11 cellular contexts compared by ENCODE assay signal in the genomic region with DNA sequence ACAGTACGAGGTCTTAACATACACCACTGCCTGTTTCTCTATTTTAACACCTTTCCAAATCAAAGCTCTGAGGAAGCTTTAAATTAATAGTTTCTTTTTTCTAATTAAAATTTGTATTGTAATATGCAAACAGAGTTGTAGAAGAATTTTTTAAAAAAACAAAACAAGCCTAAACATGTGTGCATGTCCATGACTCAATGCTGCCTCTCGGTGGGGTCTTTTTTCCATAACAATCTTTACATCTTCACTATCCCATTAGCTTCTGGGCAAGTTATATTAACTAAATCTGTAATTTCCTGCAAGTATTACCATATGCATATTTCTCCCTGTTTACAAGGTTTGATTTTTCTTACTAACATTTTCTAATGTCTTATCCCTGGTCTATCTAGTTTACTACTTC.
DNase-seq lines count a peak whose midpoint lies in the region; ATAC-seq and TF ChIP-seq lines count a peak whose summit lies in the region.
"Had no signal": no experiment of that assay in that cellular context is flagged by ENCODE, and none has a peak within 500 bp of the region (broad histone marks: within the 10 kb centered on the region; RNA-seq: fewer than 3 reads in every experiment).

No MANE protein-coding gene starts in this region.

- TF ChIP-seq CTCF in GM13977 (IDR thresholded peaks at IDR 0.05; ENCODE audit: extremely low read depth, insufficient read depth, missing control alignments) (peak; percentile 4), cardiac fibroblast (IDR thresholded peaks at IDR 0.05; ENCODE audit: low read depth, low read length) (no peak), neural progenitor cell (IDR thresholded peaks at IDR 0.05) (peak; percentile 55)

- H3K9ac ChIP-seq in neural progenitor cell, result no peak overlapping the region

- H3K27ac Mint-ChIP-seq in neural progenitor cell, result no peak overlapping the region
- H3K27ac Mint-ChIP-seq: stimulated activated naive B cell treated with anti-CD40 and anti-IgM and Interleukin-4, amounts not matched to agents 10 μg/mL and 1 μg/mL and 100 μg/mL, for 72 hours had no signal

- H3K4me3 Mint-ChIP-seq in neural progenitor cell, result no peak overlapping the region
- H3K4me3 Mint-ChIP-seq: naive B cell; stimulated activated naive B cell treated with anti-CD40 and anti-IgM and Interleukin-4, amounts not matched to agents 10 μg/mL and 1 μg/mL and 100 μg/mL, for 72 hours had no signal

- H3K9me3 Mint-ChIP-seq in neural progenitor cell, result no peaks in the 10 kb centered on the region
- H3K9me3 Mint-ChIP-seq: naive B cell; stimulated activated naive B cell treated with anti-CD40 and anti-IgM and Interleukin-4, amounts not matched to agents 10 μg/mL and 1 μg/mL and 100 μg/mL, for 72 hours had no signal

- DNase-seq in GM13977 (ENCODE audit: low spot score) (no peak), NCI-H1105 (lab: John Stamatoyannopoulos, UW) (peak; percentile 14), cardiac fibroblast (ENCODE audit: low read depth in 2 of 2) (peak; percentile 15 to 22), neural progenitor cell (ENCODE audit: low spot score) (no peak), LoVo (ENCODE audit: low spot score) (no peak)
- DNase-seq in central memory CD4-positive, alpha-beta T cell, result no peak
- DNase-seq: activated CD4-positive, alpha-beta T cell treated with anti-CD3 and anti-CD28 coated beads for 1 hour; activated gamma-delta T cell; naive B cell; stimulated activated naive B cell treated with anti-CD40 and anti-IgM and Interleukin-4, amounts not matched to agents 10 μg/mL and 1 μg/mL and 100 μg/mL, for 72 hours had no signal

- H3K9me3 ChIP-seq in neural progenitor cell (ENCODE audit: low read depth), result no peaks in the 10 kb centered on the region

- H3K4me2 ChIP-seq in neural progenitor cell, result no peak overlapping the region

- H3K4me3 ChIP-seq in cardiac fibroblast (replicated peaks in 1 of 2; ENCODE audit: low read depth in 2 of 2, low read length in 2 of 2) (no peak overlapping the region), neural progenitor cell (no peak overlapping the region)

- peaks cover 6% of the 10 kb centered on the region for H3K4me1 ChIP-seq in neural progenitor cell

- no peaks in the 10 kb centered on the region for H3K79me2 ChIP-seq in neural progenitor cell (ENCODE audit: low read depth)

- no peaks in the 10 kb centered on the region for H3K36me3 Mint-ChIP-seq in neural progenitor cell
- H3K36me3 Mint-ChIP-seq: naive B cell; stimulated activated naive B cell treated with anti-CD40 and anti-IgM and Interleukin-4, amounts not matched to agents 10 μg/mL and 1 μg/mL and 100 μg/mL, for 72 hours had no signal

- no peak overlapping the region for H2AFZ ChIP-seq in neural progenitor cell (replicated peaks)

- no peak overlapping the region for H3K27ac ChIP-seq in neural progenitor cell

- H3F3A ChIP-seq in neural progenitor cell (ENCODE audit: low read depth), result no peaks in the 10 kb centered on the region

- H3K4me1 Mint-ChIP-seq in neural progenitor cell, result peaks cover 10% of the 10 kb centered on the region
- H3K4me1 Mint-ChIP-seq: naive B cell; stimulated activated naive B cell treated with anti-CD40 and anti-IgM and Interleukin-4, amounts not matched to agents 10 μg/mL and 1 μg/mL and 100 μg/mL, for 72 hours had no signal

- H3K36me3 ChIP-seq in neural progenitor cell, result no peaks in the 10 kb centered on the region

- no peaks in the 10 kb centered on the region for H4K20me1 ChIP-seq in neural progenitor cell (ENCODE audit: low read depth)

- in situ Hi-C loops in GM13977 (cut with MboI; ENCODE audit: low pct_unique_long_range_greater_than_20kb, low sequenced_read_pairs, unreplicated experiment), result loop anchor here (25.0 kb wide), 2 partner anchors 524 to 649 kb away; no protein-coding TSS in a partner anchor

- no peaks in the 10 kb centered on the region for H3K27me3 ChIP-seq in neural progenitor cell

- no peaks in the 10 kb centered on the region for H3K27me3 Mint-ChIP-seq in neural progenitor cell (ENCODE audit: insufficient read depth, low read depth)
- H3K27me3 Mint-ChIP-seq: naive B cell; stimulated activated naive B cell treated with anti-CD40 and anti-IgM and Interleukin-4, amounts not matched to agents 10 μg/mL and 1 μg/mL and 100 μg/mL, for 72 hours had no signal

- no peak for ATAC-seq in GM18858 (IDR thresholded peaks at IDR 0.05; ENCODE audit: unreplicated experiment)
- ATAC-seq: stimulated activated naive B cell treated with anti-CD40 and anti-IgM and Interleukin-4, amounts not matched to agents 10 μg/mL and 1 μg/mL and 100 μg/mL, for 72 hours had no signal

Comparison
In these comparisons a context has a peak if more than half of its experiments do, and no peak if none do; other contexts are left out.
1. DNase-seq: peak in NCI-H1105 (single experiment) and cardiac fibroblast (2 of 2); none in GM13977 (single experiment), neural progenitor cell (single experiment), LoVo (single experiment) and central memory CD4-positive, alpha-beta T cell (single experiment).